ENCODE assay signal across 9 cellular contexts in the genomic region with DNA sequence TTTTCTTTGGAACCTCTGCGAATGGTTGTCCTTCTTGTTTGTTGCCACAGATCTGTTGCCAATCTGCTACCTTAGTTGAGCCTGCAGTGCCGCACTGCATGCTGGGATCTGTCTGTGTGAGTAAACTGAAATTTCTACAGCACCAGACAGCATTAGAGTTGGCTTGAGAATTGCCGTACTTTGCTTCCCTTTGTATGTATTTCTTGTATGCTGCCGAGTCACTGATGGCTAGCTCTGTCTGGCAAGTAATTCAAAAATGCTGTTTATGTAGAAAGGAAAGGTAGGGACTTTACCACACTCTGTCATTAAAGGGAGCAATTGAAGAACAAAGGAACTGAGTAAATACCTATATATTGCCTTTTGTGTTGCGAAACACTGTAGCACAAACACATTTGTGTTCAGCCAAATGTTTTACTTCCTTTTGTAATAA.
A peak's percentile ranks its signal among the peaks of the same experiment; 100 is the strongest.
DNase-seq lines count a peak whose midpoint lies in the region; ATAC-seq and TF ChIP-seq lines count a peak whose summit lies in the region.
"Had no signal": no experiment of that assay in that cellular context is flagged by ENCODE, and none has a peak within 500 bp of the region (broad histone marks: within the 10 kb centered on the region; RNA-seq: fewer than 3 reads in every experiment).

No MANE protein-coding gene starts in this region.

- H3K27ac ChIP-seq in 22Rv1 (peak overlapping the region; percentile 66), caudate nucleus (ENCODE audit: low read depth, low read length) (peak overlapping the region; percentile 80), lung (ENCODE audit: low read depth in 1 of 2, low read length in 1 of 2) (peak overlapping the region; percentile 46 to 94), OCI-LY7 (ENCODE audit: low read depth, low read length, poor library complexity, severe bottlenecking) (no peak overlapping the region)

- no peaks in the 10 kb centered on the region for H3K27me3 Mint-ChIP-seq in endothelial cell (ENCODE audit: unreplicated experiment)
- H3K27me3 Mint-ChIP-seq: CD4-positive, CD25-positive, alpha-beta regulatory T cell had no signal

- no peaks in the 10 kb centered on the region for H3K4me1 ChIP-seq in lung (ENCODE audit: control insufficient read depth in 2 of 2, insufficient read depth in 2 of 2, low read length in 2 of 2)
- H3K4me1 ChIP-seq in OCI-LY7 (ENCODE audit: insufficient read depth, low read length, poor library complexity, severe bottlenecking) = no peaks in the 10 kb centered on the region

- H3K27ac Mint-ChIP-seq in endothelial cell (ENCODE audit: unreplicated experiment) = no peak overlapping the region
- H3K27ac Mint-ChIP-seq: CD4-positive, CD25-positive, alpha-beta regulatory T cell had no signal

- H3K9me2 ChIP-seq in OCI-LY7 (ENCODE audit: insufficient read depth, low read length) = no peaks in the 10 kb centered on the region

- H3K4me3 Mint-ChIP-seq in endothelial cell (ENCODE audit: unreplicated experiment) = no peak overlapping the region
- H3K4me3 Mint-ChIP-seq: CD4-positive, CD25-positive, alpha-beta regulatory T cell had no signal

- WGBS in lung, 2 donors = 37 to 58% methylated on average over 5 of the region's 5 CpGs

- no peaks in the 10 kb centered on the region for H4K20me1 ChIP-seq in OCI-LY7 (ENCODE audit: insufficient read depth, low read length)

- no peaks in the 10 kb centered on the region for H3K9me3 Mint-ChIP-seq in endothelial cell (ENCODE audit: unreplicated experiment)

- POLR2A ChIA-PET in OCI-LY7 (lab: Charles Lee) = no interaction called here

- intact Hi-C loops in OCI-LY7 (cut with micrococcal nuclease; ENCODE audit: unreplicated experiment) = no loop called here

- peak; percentile 18 for DNase-seq in NCI-H1092 (lab: John Stamatoyannopoulos, UW)
- DNase-seq in caudate nucleus (lab: John Stamatoyannopoulos, UW) = peak in 54 of 61 donors; percentile 14 to 90 (median 52)
- no peak for DNase-seq in lung (ENCODE audit: low spot score)
- DNase-seq in hepatic stellate cell (ENCODE audit: low spot score) = no peak
- DNase-seq in endothelial cell (ENCODE audit: low spot score) = no peak
- no peak for DNase-seq in OCI-LY7 (ENCODE audit: low spot score)
- DNase-seq: CD4-positive, CD25-positive, alpha-beta regulatory T cell had no signal

- no peaks in the 10 kb centered on the region for H3K79me2 ChIP-seq in OCI-LY7 (ENCODE audit: insufficient read depth, low read depth, low read length)

- H3K9me3 ChIP-seq in lung (ENCODE audit: control insufficient read depth in 2 of 2, insufficient read depth in 1 of 2, low read length in 1 of 2) (no peaks in the 10 kb centered on the region), OCI-LY7 (ENCODE audit: low read length) (no peaks in the 10 kb centered on the region)

- no peak overlapping the region for H3K4me2 ChIP-seq in OCI-LY7 (ENCODE audit: low read length)

- H3K4me1 Mint-ChIP-seq in endothelial cell (ENCODE audit: unreplicated experiment) = no peaks in the 10 kb centered on the region
- H3K4me1 Mint-ChIP-seq: CD4-positive, CD25-positive, alpha-beta regulatory T cell had no signal

- H3K4me3 ChIP-seq in lung = no peak overlapping the region
- no peak overlapping the region for H3K4me3 ChIP-seq in OCI-LY7 (ENCODE audit: low read depth, low read length, poor library complexity, severe bottlenecking)

- H2AFZ ChIP-seq in OCI-LY7 (ENCODE audit: low read length) = no peak overlapping the region

- H3K36me3 ChIP-seq in lung (ENCODE audit: control insufficient read depth in 2 of 2, insufficient read depth in 2 of 2, low read length in 2 of 2) (no peaks in the 10 kb centered on the region), OCI-LY7 (ENCODE audit: insufficient read depth, low read length) (no peaks in the 10 kb centered on the region)

- H3K27me3 ChIP-seq in lung (ENCODE audit: control insufficient read depth, insufficient read depth) = no peaks in the 10 kb centered on the region

- no peaks in the 10 kb centered on the region for H3K36me3 Mint-ChIP-seq in endothelial cell (ENCODE audit: low read depth, unreplicated experiment)
- H3K36me3 Mint-ChIP-seq: CD4-positive, CD25-positive, alpha-beta regulatory T cell had no signal

- no TSS peak for BruUV-seq in OCI-LY7 (replicated peaks; lab: Mats Ljungman, UMichigan)

- CTCF ChIA-PET in OCI-LY7 (lab: Charles Lee; ENCODE audit: unreplicated experiment) = no interaction called here

- no peak for TF ChIP-seq CTCF in 22Rv1 (IDR thresholded peaks at IDR 0.05)
- TF ChIP-seq CTCF in lung (IDR thresholded peaks at IDR 0.05; ENCODE audit: control extremely low read depth, extremely low read depth) = no peak
- TF ChIP-seq CTCF in endothelial cell (IDR thresholded peaks at IDR 0.05; ENCODE audit: unreplicated experiment) = no peak
- no peak for TF ChIP-seq CTCF in OCI-LY7 (conservative IDR thresholded peaks at IDR 0.05; ENCODE audit: low read length)

- ATAC-seq in lung (ENCODE audit: insufficient read depth, low FRiP score) = peak; percentile 12
- no peak for ATAC-seq in HG02885 (IDR thresholded peaks at IDR 0.05; ENCODE audit: poor library complexity, unreplicated experiment)

Comparison
In these comparisons a context has a peak if more than half of its experiments do, and no peak if none do; other contexts are left out.
1. DNase-seq: peak in NCI-H1092 (single experiment) and caudate nucleus (54 of 61); none in lung (single experiment), hepatic stellate cell (single experiment), endothelial cell (single experiment) and OCI-LY7 (single experiment).